Comparison of ENCODE assay signal across 15 cellular contexts in the genomic region with DNA sequence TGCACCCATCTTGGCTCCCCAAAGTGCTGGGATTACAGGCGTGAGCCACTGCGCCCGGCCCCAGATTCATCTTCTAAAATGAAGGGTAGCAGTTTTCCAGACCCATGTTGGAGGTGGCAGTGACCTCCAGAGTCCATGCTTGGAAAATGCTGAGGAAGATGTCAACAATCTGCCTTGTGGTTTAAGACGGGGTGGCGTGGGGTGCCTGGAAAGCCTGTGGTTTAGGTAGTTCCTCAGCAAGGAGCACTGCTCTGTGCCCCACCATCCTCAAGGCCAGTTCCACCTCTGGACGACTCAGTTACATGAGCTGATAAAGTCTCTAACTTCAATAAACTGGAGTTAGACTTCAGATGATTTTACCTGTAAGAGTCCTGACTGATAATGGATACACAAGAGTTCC. TPM values are rescaled to one million over a fixed set of nuclear protein-coding genes. Genes with fewer than 3 reads are reported as not detected.
DNase-seq lines count a peak whose midpoint lies in the region; ATAC-seq and TF ChIP-seq lines count a peak whose summit lies in the region.
"Had no signal": no experiment of that assay in that cellular context is flagged by ENCODE, and none has a peak within 500 bp of the region (broad histone marks: within the 10 kb centered on the region; RNA-seq: fewer than 3 reads in every experiment).

No MANE protein-coding gene starts in this region.

- H3K9me3 ChIP-seq in lower lobe of right lung (no peaks in the 10 kb centered on the region), upper lobe of right lung (no peaks in the 10 kb centered on the region)
- H3K9me3 ChIP-seq: ovary had no signal

- intact Hi-C loops in lower lobe of right lung (cut with DNase I): no loop called here
- intact Hi-C loops in upper lobe of right lung (cut with DNase I): no loop called here
- intact Hi-C loops in activated naive CD4-positive, alpha-beta T cell treated with anti-CD3 and anti-CD28 coated beads for 36 hours (cut with micrococcal nuclease): no loop called here

- H3K4me3 ChIP-seq in lower lobe of right lung (no peak overlapping the region), upper lobe of right lung (no peak overlapping the region)
- H3K4me3 ChIP-seq: ovary had no signal

- H3K36me3 Mint-ChIP-seq in activated naive CD4-positive, alpha-beta T cell treated with anti-CD3 and anti-CD28 coated beads for 36 hours (ENCODE audit: low read depth): peaks cover 1% of the 10 kb centered on the region
- no peaks in the 10 kb centered on the region for H3K36me3 Mint-ChIP-seq in T-helper 2 cell treated with Interferon-gamma antibody and Interleukin-4, amounts not matched to agents 5 μg/mL and 100 μg/mL, for 36 hours (ENCODE audit: low read depth)
- H3K36me3 Mint-ChIP-seq: CD8-positive, alpha-beta T cell had no signal

- H3K27ac Mint-ChIP-seq in activated naive CD4-positive, alpha-beta T cell treated with anti-CD3 and anti-CD28 coated beads for 36 hours: no peak overlapping the region
- H3K27ac Mint-ChIP-seq in T-helper 2 cell treated with Interferon-gamma antibody and Interleukin-4, amounts not matched to agents 5 μg/mL and 100 μg/mL, for 36 hours: no peak overlapping the region
- H3K27ac Mint-ChIP-seq: CD8-positive, alpha-beta T cell; mesothelial cell of epicardium had no signal

- H3K27me3 ChIP-seq in lower lobe of right lung (ENCODE audit: low read depth) (no peaks in the 10 kb centered on the region), upper lobe of right lung (no peaks in the 10 kb centered on the region)
- H3K27me3 ChIP-seq: ovary had no signal

- H3K4me1 ChIP-seq in lower lobe of right lung (peaks cover 27% of the 10 kb centered on the region), upper lobe of right lung (peaks cover 4% of the 10 kb centered on the region)

- H3K27ac ChIP-seq in lower lobe of right lung (peak overlapping the region; percentile 34), upper lobe of right lung (peak overlapping the region; percentile 48)
- H3K27ac ChIP-seq: VCaP had no signal

- H3K9me3 Mint-ChIP-seq in activated naive CD4-positive, alpha-beta T cell treated with anti-CD3 and anti-CD28 coated beads for 36 hours: no peaks in the 10 kb centered on the region
- H3K9me3 Mint-ChIP-seq in T-helper 2 cell treated with Interferon-gamma antibody and Interleukin-4, amounts not matched to agents 5 μg/mL and 100 μg/mL, for 36 hours: no peaks in the 10 kb centered on the region
- H3K9me3 Mint-ChIP-seq: CD8-positive, alpha-beta T cell had no signal

- CTCF ChIA-PET in activated naive CD4-positive, alpha-beta T cell treated with anti-CD3 and anti-CD28 coated beads for 36 hours (lab: Charles Lee): no interaction called here

- H3K36me3 ChIP-seq in lower lobe of right lung (peaks cover 16% of the 10 kb centered on the region), upper lobe of right lung (peaks cover 18% of the 10 kb centered on the region)
- H3K36me3 ChIP-seq: ovary had no signal

- no peak overlapping the region for H3K4me3 Mint-ChIP-seq in activated naive CD4-positive, alpha-beta T cell treated with anti-CD3 and anti-CD28 coated beads for 36 hours
- H3K4me3 Mint-ChIP-seq in T-helper 2 cell treated with Interferon-gamma antibody and Interleukin-4, amounts not matched to agents 5 μg/mL and 100 μg/mL, for 36 hours: no peak overlapping the region
- H3K4me3 Mint-ChIP-seq: CD8-positive, alpha-beta T cell; mesothelial cell of epicardium had no signal

- ATAC-seq in lower lobe of right lung: peak; percentile 57 to 62
- peak; percentile 79 for ATAC-seq in upper lobe of right lung
- ATAC-seq: CD8-positive, alpha-beta T cell had no signal

- peak; percentile 11 for DNase-seq in SKM-1 treated with dmso at 0.1 percent for 144 hours (lab: John Stamatoyannopoulos, UW; ENCODE audit: unreplicated experiment)
- DNase-seq in SKM-1 (lab: John Stamatoyannopoulos, UW; ENCODE audit: unreplicated experiment): no peak
- peak; percentile 18 for DNase-seq in astrocyte of the hippocampus (ENCODE audit: low read depth, low spot score)
- DNase-seq in lower lobe of right lung: peak; percentile 72
- peak; percentile 70 for DNase-seq in upper lobe of right lung
- DNase-seq in activated naive CD4-positive, alpha-beta T cell treated with anti-CD3 and anti-CD28 coated beads for 36 hours: no peak
- DNase-seq in activated T-cell treated with anti-CD3 and anti-CD28 coated beads, Interleukin-2, amount 50 U/mL, for 48 hours: no peak
- DNase-seq in T-helper 2 cell treated with Interferon-gamma antibody and Interleukin-4, amounts not matched to agents 5 μg/mL and 100 μg/mL, for 36 hours (ENCODE audit: low spot score): no peak
- DNase-seq: activated effector memory CD4-positive, alpha-beta T cell treated with anti-CD3 and anti-CD28 coated beads, Interleukin-2, amount 50 U/mL, for 16 hours; CD8-positive, alpha-beta T cell; effector CD4-positive, alpha-beta T cell; MM.1S had no signal

- peaks cover 4% of the 10 kb centered on the region for H3K4me1 Mint-ChIP-seq in activated naive CD4-positive, alpha-beta T cell treated with anti-CD3 and anti-CD28 coated beads for 36 hours (ENCODE audit: low read depth)
- peaks cover 3% of the 10 kb centered on the region for H3K4me1 Mint-ChIP-seq in T-helper 2 cell treated with Interferon-gamma antibody and Interleukin-4, amounts not matched to agents 5 μg/mL and 100 μg/mL, for 36 hours (ENCODE audit: low read depth)

- TF ChIP-seq CTCF in lower lobe of right lung (IDR thresholded peaks at IDR 0.05): no peak
- no peak for TF ChIP-seq CTCF in upper lobe of right lung (IDR thresholded peaks at IDR 0.05)

- peaks cover 5% of the 10 kb centered on the region for H3K27me3 Mint-ChIP-seq in activated naive CD4-positive, alpha-beta T cell treated with anti-CD3 and anti-CD28 coated beads for 36 hours (ENCODE audit: low read depth)
- H3K27me3 Mint-ChIP-seq in T-helper 2 cell treated with Interferon-gamma antibody and Interleukin-4, amounts not matched to agents 5 μg/mL and 100 μg/mL, for 36 hours (ENCODE audit: low read depth): no peaks in the 10 kb centered on the region

RNA-seq across cellular contexts. Expression of a gene that starts 48.6 kb away (rescaled TPM):
- total RNA-seq in lower lobe of right lung: 148 TPM
- 162 TPM for total RNA-seq in upper lobe of right lung
- total RNA-seq in activated naive CD4-positive, alpha-beta T cell treated with anti-CD3 and anti-CD28 coated beads for 36 hours: 1 to 10 TPM; 4.1 to 4.9 TPM

Comparison
In these comparisons a context has a peak if more than half of its experiments do, and no peak if none do; other contexts are left out.
1. DNase-seq: peak in SKM-1 treated with dmso at 0.1 percent for 144 hours (single experiment), astrocyte of the hippocampus (single experiment), lower lobe of right lung (single experiment) and upper lobe of right lung (single experiment); none in SKM-1 (single experiment), activated naive CD4-positive, alpha-beta T cell treated with anti-CD3 and anti-CD28 coated beads for 36 hours (single experiment), activated T-cell treated with anti-CD3 and anti-CD28 coated beads, Interleukin-2, amount 50 U/mL, for 48 hours (0 of 2) and T-helper 2 cell treated with Interferon-gamma antibody and Interleukin-4, amounts not matched to agents 5 μg/mL and 100 μg/mL, for 36 hours (single experiment).
2. RNA of a gene that starts 48.6 kb away (total RNA-seq): 162 TPM in upper lobe of right lung (single experiment) and 148 TPM in lower lobe of right lung (single experiment); 4.1 to 4.9 TPM in activated naive CD4-positive, alpha-beta T cell treated with anti-CD3 and anti-CD28 coated beads for 36 hours; every median in the first group is over 10 times any median in the second.